26 cellular contexts compared by ENCODE assay signal in the genomic region with DNA sequence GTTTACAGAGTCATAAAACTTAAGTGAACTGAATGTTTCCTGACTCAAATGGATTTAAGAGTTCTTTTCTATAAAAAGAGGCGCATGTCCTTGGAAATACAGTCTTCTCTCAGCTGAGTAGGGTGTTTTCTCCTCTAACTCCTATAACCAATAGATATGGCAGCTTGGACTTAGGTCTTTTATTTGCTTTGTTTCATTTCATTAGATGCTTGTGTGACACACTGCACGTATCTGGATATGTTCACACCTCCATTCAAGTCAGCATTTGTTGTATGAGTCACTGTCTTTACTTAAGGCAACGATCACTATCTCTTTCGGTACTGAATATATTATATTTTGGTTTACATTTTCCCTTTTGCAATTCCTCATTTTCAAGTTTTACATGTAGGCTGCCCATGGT.
DNase-seq lines count a peak whose midpoint lies in the region; ATAC-seq and TF ChIP-seq lines count a peak whose summit lies in the region.
"Had no signal": no experiment of that assay in that cellular context is flagged by ENCODE, and none has a peak within 500 bp of the region (broad histone marks: within the 10 kb centered on the region; RNA-seq: fewer than 3 reads in every experiment).

No MANE protein-coding gene starts in this region.

- H3K4me3 ChIP-seq in choroid plexus epithelial cell (ENCODE audit: low read depth, low read length) (no peak overlapping the region), mesenchymal stem cell (ENCODE audit: insufficient read depth in 1 of 2, low read depth in 1 of 2, low read length in 2 of 2) (no peak overlapping the region), A673 (ENCODE audit: low read depth, low read length, poor library complexity, severe bottlenecking) (no peak overlapping the region)
- H3K4me3 ChIP-seq: K562, lung, tibial nerve had no signal

- H3K18ac ChIP-seq in mesenchymal stem cell (ENCODE audit: low read depth in 1 of 2, low read length in 2 of 2) = no peak overlapping the region

- H3K4me1 ChIP-seq in mesenchymal stem cell (ENCODE audit: control insufficient read depth, insufficient read depth, low read depth, low read length) (peaks cover 3% of the 10 kb centered on the region), A673 (ENCODE audit: insufficient read depth, low read length, poor library complexity, severe bottlenecking) (no peaks in the 10 kb centered on the region)
- H3K4me1 ChIP-seq: tibial nerve had no signal

- H3K27ac ChIP-seq in mesenchymal stem cell (ENCODE audit: low read length, poor library complexity, severe bottlenecking) (no peak overlapping the region), A673 (ENCODE audit: low read depth, low read length, poor library complexity, severe bottlenecking) (no peak overlapping the region), caudate nucleus (ENCODE audit: low read depth, low read length) (no peak overlapping the region)
- H3K27ac ChIP-seq: tibial nerve had no signal

- H3K14ac ChIP-seq in mesenchymal stem cell (ENCODE audit: low read length in 2 of 2) = no peak overlapping the region

- H4K91ac ChIP-seq in mesenchymal stem cell (ENCODE audit: low read length) = no peak overlapping the region

- TF ChIP-seq CTCF in choroid plexus epithelial cell (conservative IDR thresholded peaks at IDR 0.05; ENCODE audit: low read depth, low read length) = no peak
- TF ChIP-seq CTCF in A673 (conservative IDR thresholded peaks at IDR 0.05; ENCODE audit: low read depth, low read length) = no peak

- no peak overlapping the region for H2BK5ac ChIP-seq in mesenchymal stem cell (ENCODE audit: low read depth, low read length, poor library complexity, severe bottlenecking)

- no peaks in the 10 kb centered on the region for H3K27me3 ChIP-seq in mesenchymal stem cell (ENCODE audit: control insufficient read depth in 1 of 2, insufficient read depth in 1 of 2, low read length in 2 of 2)
- peaks cover 47% of the 10 kb centered on the region for H3K27me3 ChIP-seq in A673 (replicated peaks; ENCODE audit: insufficient read depth, low read depth, low read length, poor library complexity)
- H3K27me3 ChIP-seq: tibial nerve had no signal

- no peak overlapping the region for H2AFZ ChIP-seq in mesenchymal stem cell (ENCODE audit: low read depth, low read length)

- H3K4ac ChIP-seq in mesenchymal stem cell (ENCODE audit: low read depth in 1 of 2, low read length in 2 of 2) = no peak overlapping the region

- H3K9me3 ChIP-seq in mesenchymal stem cell (ENCODE audit: control insufficient read depth, low read length) (no peaks in the 10 kb centered on the region), A673 (ENCODE audit: low read depth, low read length, poor library complexity, severe bottlenecking) (no peaks in the 10 kb centered on the region)
- H3K9me3 ChIP-seq: tibial nerve had no signal

- no peak overlapping the region for H2BK120ac ChIP-seq in mesenchymal stem cell (ENCODE audit: low read depth, low read length)

- BruUV-seq in A673 (replicated peaks; lab: Mats Ljungman, UMichigan) = no TSS peak

- H2AK5ac ChIP-seq in mesenchymal stem cell (ENCODE audit: low read length, severe bottlenecking) = no peak overlapping the region

- H3K9ac ChIP-seq in mesenchymal stem cell (ENCODE audit: low read length) = no peak overlapping the region

- ATAC-seq in GM18868 (IDR thresholded peaks at IDR 0.05; ENCODE audit: unreplicated experiment) = peak; percentile 42
- ATAC-seq: K562; natural killer cell treated with Interleukin-12 subunit alpha and Interleukin-12 subunit beta and Interleukin-15 and Interleukin-18, amount 100 ng/mL, for 72 hours; stimulated activated effector memory CD8-positive, alpha-beta T cell treated with anti-CD3 and anti-CD28 coated beads, Interleukin-12 subunit alpha, Interleukin-12 subunit beta, amount 100 ng/mL, for 72 hours had no signal

- no peak overlapping the region for H3K23ac ChIP-seq in mesenchymal stem cell (ENCODE audit: low read length in 2 of 2)

- CTCF ChIA-PET in A673 (lab: Charles Lee) = no interaction called here

- H3K36me3 ChIP-seq in mesenchymal stem cell (ENCODE audit: control insufficient read depth in 1 of 2, insufficient read depth in 2 of 2, low read depth in 1 of 2, low read length in 2 of 2) (no peaks in the 10 kb centered on the region), A673 (ENCODE audit: insufficient read depth, low read length, poor library complexity, severe bottlenecking) (no peaks in the 10 kb centered on the region)
- H3K36me3 ChIP-seq: tibial nerve had no signal

- H4K8ac ChIP-seq in mesenchymal stem cell (ENCODE audit: low read length) = no peak overlapping the region

- no CpG with 5 or more reads among the region's 4 CpGs for WGBS in mesenchymal stem cell

- no peaks in the 10 kb centered on the region for H3K79me1 ChIP-seq in mesenchymal stem cell (replicated peaks; ENCODE audit: low read length, poor library complexity, severe bottlenecking)

- H2BK12ac ChIP-seq in mesenchymal stem cell (ENCODE audit: low read length in 2 of 2) = no peak overlapping the region

- POLR2A ChIA-PET in A673 (lab: Charles Lee; ENCODE audit: low non-redundant PET) = no interaction called here

- DNase-seq in NCI-H748 treated with DMSO at 0.1 percent for 48 hours (lab: John Stamatoyannopoulos, UW) (peak; percentile 48), choroid plexus epithelial cell (ENCODE audit: low read depth) (peak; percentile 36), mesenchymal stem cell (peak; percentile 51), A673 (ENCODE audit: low spot score) (no peak), posterior vena cava (ENCODE audit: low spot score) (no peak), hypothalamus (lab: John Stamatoyannopoulos, UW) (no peak), caudate nucleus (lab: John Stamatoyannopoulos, UW) (no peak)
- DNase-seq: activated CD4-positive, alpha-beta memory T cell treated with anti-CD3 and anti-CD28 coated beads for 36 hours; activated CD4-positive, CD25-positive, alpha-beta regulatory T cell treated with anti-CD3 and anti-CD28 coated beads, Interleukin-2, amount 50 U/mL, for 72 hours; activated naive CD4-positive, alpha-beta T cell treated with Interleukin-2 at 50 U/mL for 16 hours; CD8-positive, alpha-beta memory T cell; DMS153; GDM1; head of caudate nucleus; NCI-H2029 treated with DMSO at 0.1 percent for 48 hours; NCI-H524 treated with DMSO at 0.1 percent for 48 hours; NK-92 treated with Interleukin-12 subunit alpha and Interleukin-12 subunit beta, amount 100 ng/mL, for 24 hours; Right ventricle myocardium superior; stimulated activated CD4-positive, alpha-beta T cell treated with anti-CD3 and anti-CD28 coated beads, Interleukin-15, amount 100 ng/mL, for 24 hours; T-helper 2 cell had no signal

- intact Hi-C loops in A673 (cut with micrococcal nuclease; ENCODE audit: unreplicated experiment) = no loop called here
- intact Hi-C loops in posterior vena cava (cut with DNase I) = no loop called here

- no peak overlapping the region for H3K4me2 ChIP-seq in mesenchymal stem cell (ENCODE audit: low read length, poor library complexity, severe bottlenecking)

- no peak overlapping the region for H2BK15ac ChIP-seq in mesenchymal stem cell (ENCODE audit: low read depth, poor library complexity, severe bottlenecking)

Comparison
In these comparisons a context has a peak if more than half of its experiments do, and no peak if none do; other contexts are left out.
1. DNase-seq: peak in NCI-H748 treated with DMSO at 0.1 percent for 48 hours (single experiment), choroid plexus epithelial cell (single experiment) and mesenchymal stem cell (single experiment); none in A673 (single experiment), posterior vena cava (single experiment), hypothalamus (0 of 51) and caudate nucleus (0 of 61).